Comparison of ENCODE assay signal across 10 cellular contexts in the genomic region with DNA sequence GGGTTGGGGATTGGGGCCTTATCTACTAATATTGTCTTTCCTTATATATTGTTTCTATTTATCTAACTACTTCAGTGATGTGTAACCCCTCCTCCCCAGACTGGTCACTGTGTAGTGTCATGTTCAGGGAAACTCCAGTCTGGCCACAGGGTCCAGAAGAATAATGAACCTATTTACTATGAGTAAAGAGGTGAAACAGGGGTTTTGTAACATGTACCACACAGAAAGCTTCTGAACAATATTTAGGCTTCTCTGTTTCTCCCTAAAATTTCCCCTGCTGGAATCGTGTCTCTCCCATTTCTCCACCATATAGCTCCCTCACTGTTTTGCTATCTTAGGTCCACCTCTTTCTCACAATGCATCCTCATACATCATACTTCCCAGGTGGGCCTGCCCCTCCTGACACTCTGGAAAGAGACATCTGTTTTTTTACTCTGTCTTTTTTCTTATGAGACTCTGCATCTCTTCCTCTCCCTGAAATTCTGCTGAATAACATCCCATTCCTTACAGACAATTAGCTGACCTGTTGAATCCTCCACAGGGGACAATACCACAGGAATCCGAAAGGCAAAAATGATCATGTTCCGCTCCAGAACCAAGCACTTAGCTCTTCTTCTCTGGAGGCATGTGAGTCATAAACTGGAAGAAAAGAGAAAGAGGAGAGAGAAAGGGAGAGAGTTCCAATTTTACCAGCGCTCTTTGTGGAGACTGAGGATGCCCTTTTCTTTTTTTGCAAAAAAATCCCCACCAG.
A peak's percentile ranks its signal among the peaks of the same experiment; 100 is the strongest.
DNase-seq lines count a peak whose midpoint lies in the region; ATAC-seq lines count a peak whose summit lies in the region.
"Had no signal": no experiment of that assay in that cellular context is flagged by ENCODE, and none has a peak within 500 bp of the region (broad histone marks: within the 10 kb centered on the region; RNA-seq: fewer than 3 reads in every experiment).

No MANE protein-coding gene starts in this region.

- DNase-seq in kidney tubule cell (ENCODE audit: low spot score) (peak; percentile 87), pons (ENCODE audit: low spot score) (no peak), occipital lobe (lab: John Stamatoyannopoulos, UW) (no peak), UCSD-AML1 (lab: John Stamatoyannopoulos, UW; ENCODE audit: unreplicated experiment) (no peak)
- DNase-seq in activated CD4-positive, CD25-positive, alpha-beta regulatory T cell treated with anti-CD3 and anti-CD28 coated beads, Interleukin-2, amount 50 U/mL, for 72 hours, result no peak
- DNase-seq: DMS79 had no signal

- ATAC-seq in GM18502 (IDR thresholded peaks at IDR 0.05; ENCODE audit: poor library complexity, unreplicated experiment) (peak; percentile 90), GM21786 (IDR thresholded peaks at IDR 0.05; ENCODE audit: unreplicated experiment) (peak; percentile 85), HG03558 (IDR thresholded peaks at IDR 0.05; ENCODE audit: extremely low read depth, unreplicated experiment) (peak; percentile 69)
- ATAC-seq: esophagus mucosa had no signal
